8 cellular contexts compared by ENCODE assay signal in genomic region chr10:74151057-74151878, GRCh38. TPM values are rescaled to one million over a fixed set of nuclear protein-coding genes. Genes with fewer than 3 reads are reported as not detected.
DNase-seq lines count a peak whose midpoint lies in the region; ATAC-seq and TF ChIP-seq lines count a peak whose summit lies in the region.

TSS of gene ADK (plus strand) at chr10:74151221. CDS start at chr10:74151279, 58 bp downstream.

- H3K4me3 ChIP-seq in brain microvascular endothelial cell (ENCODE audit: low read depth, low read length) (peak within 1 kb of the TSS; percentile 97), iPS-11a (ENCODE audit: low read depth, low read length) (peak within 1 kb of the TSS; percentile 99), skeletal muscle satellite cell (ENCODE audit: low read length) (peak within 1 kb of the TSS; percentile 81)

- H3K4me2 ChIP-seq in skeletal muscle satellite cell (ENCODE audit: low read length) = peak within 1 kb of the TSS; percentile 89

- H3K9ac ChIP-seq in skeletal muscle satellite cell (ENCODE audit: low read depth, low read length) = peak within 1 kb of the TSS; percentile 92

- DNase-seq in NCI-H510A (lab: John Stamatoyannopoulos, UW) (peak; percentile 93), NCI-H510A treated with DMSO at 0.1 percent for 48 hours (lab: John Stamatoyannopoulos, UW) (no peak), NCI-H2081 treated with DMSO at 0.1 percent for 48 hours (lab: John Stamatoyannopoulos, UW) (peak; percentile 83), UCSD-AML1 (lab: John Stamatoyannopoulos, UW; ENCODE audit: unreplicated experiment) (peak; percentile 99), brain microvascular endothelial cell (peak; percentile 98)

- H3K27me3 ChIP-seq in brain microvascular endothelial cell (replicated peaks) = no peaks in the 10 kb centered on the region
- no peaks in the 10 kb centered on the region for H3K27me3 ChIP-seq in skeletal muscle satellite cell (ENCODE audit: control insufficient read depth, insufficient read depth, low read length)

- peaks cover 12% of the 10 kb centered on the region for H3K4me1 ChIP-seq in skeletal muscle satellite cell (ENCODE audit: control insufficient read depth, insufficient read depth, low read length)

- TF ChIP-seq CTCF in brain microvascular endothelial cell (IDR thresholded peaks at IDR 0.05; ENCODE audit: low read depth, low read length, missing control alignments) = peak; percentile 30

- in situ Hi-C loops in brain microvascular endothelial cell (cut with HindIII; ENCODE audit: low pct_ligation_motif_present, low sequenced_read_pairs) = no loop called here

- H3K9me3 ChIP-seq in skeletal muscle satellite cell (replicated peaks; ENCODE audit: low read length) = no peaks in the 10 kb centered on the region

- peak; percentile 74 for ATAC-seq in HG02943 (IDR thresholded peaks at IDR 0.05; ENCODE audit: low read depth, unreplicated experiment)

- peak within 1 kb of the TSS; percentile 98 for H3K27ac ChIP-seq in brain microvascular endothelial cell

- H3K36me3 ChIP-seq in brain microvascular endothelial cell (replicated peaks) = no peaks in the 10 kb centered on the region
- H3K36me3 ChIP-seq in skeletal muscle satellite cell (ENCODE audit: insufficient read depth, low read length) = no peaks in the 10 kb centered on the region

RNA-seq across cellular contexts. Expression of gene ADK, which starts in this region (rescaled TPM):
- 59.1 and 78.4 TPM in 2 replicates for total RNA-seq in skeletal muscle satellite cell (2012; rRNA removed)
